In the genomic region with DNA sequence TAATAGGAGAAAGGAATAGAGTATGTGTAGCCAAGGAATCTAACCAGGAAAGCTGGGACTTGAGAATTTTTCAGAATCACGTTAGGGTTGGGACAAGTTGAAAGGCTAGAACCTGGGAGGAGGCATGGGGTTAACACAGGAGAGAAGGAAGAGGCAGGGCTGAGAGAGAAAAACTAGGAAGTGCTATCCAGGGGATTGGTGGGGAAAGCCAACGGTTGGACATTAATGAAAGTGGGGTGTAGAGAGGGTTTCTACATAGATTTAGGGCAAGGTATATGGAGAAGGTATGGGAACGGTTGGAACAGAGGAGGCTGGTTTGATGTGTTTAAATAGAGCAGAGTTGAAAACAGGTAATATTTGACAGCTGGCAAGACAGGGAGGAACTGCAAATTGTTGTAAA, we compare ENCODE assay signal across 10 cellular contexts. TPM values are rescaled to one million over a fixed set of nuclear protein-coding genes. Genes with fewer than 3 reads are reported as not detected.
DNase-seq lines count a peak whose midpoint lies in the region; ATAC-seq and TF ChIP-seq lines count a peak whose summit lies in the region.
"Had no signal": no experiment of that assay in that cellular context is flagged by ENCODE, and none has a peak within 500 bp of the region (broad histone marks: within the 10 kb centered on the region; RNA-seq: fewer than 3 reads in every experiment).

No MANE protein-coding gene starts in this region.

- CTCF ChIA-PET in WTC11 (lab: Charles Lee) = no interaction called here

- H3K4me3 ChIP-seq in gastroesophageal sphincter (peak overlapping the region; percentile 6 to 89), thyroid gland (replicated peaks in 1 of 3) (peak overlapping the region in 1 of 3 donors; percentile 0), ovary (no peak overlapping the region)

- TF ChIP-seq POLR2A in gastroesophageal sphincter (IDR thresholded peaks at IDR 0.05) (no peak), thyroid gland (IDR thresholded peaks at IDR 0.05) (no peak), ovary (IDR thresholded peaks at IDR 0.05) (no peak)

- in situ Hi-C loops in G401 (cut with HindIII; ENCODE audit: low sequenced_read_pairs) = no loop called here

- peaks cover 0 to 74% (median 27%) of the 10 kb centered on the region in 3 donors for H3K4me1 ChIP-seq in gastroesophageal sphincter
- peaks cover 35 to 40% of the 10 kb centered on the region in 2 donors for H3K4me1 ChIP-seq in thyroid gland
- H3K4me1 ChIP-seq in ovary (ENCODE audit: insufficient read depth) = peaks cover 26% of the 10 kb centered on the region

- TF ChIP-seq EP300 in gastroesophageal sphincter (IDR thresholded peaks at IDR 0.05) (no peak), ovary (IDR thresholded peaks at IDR 0.05) (no peak)

- no peak for ATAC-seq in WTC11
- no peak for ATAC-seq in gastroesophageal sphincter
- ATAC-seq in stimulated activated effector memory CD8-positive, alpha-beta T cell treated with anti-CD3 and anti-CD28 coated beads, Interleukin-12 subunit alpha, Interleukin-12 subunit beta, amount 100 ng/mL, for 72 hours = no peak

- peaks cover 49% of the 10 kb centered on the region for H3K4me1 Mint-ChIP-seq in T-helper 2 cell treated with Interferon-gamma antibody and Interleukin-4, amounts not matched to agents 5 μg/mL and 100 μg/mL, for 36 hours (ENCODE audit: low read depth)
- H3K4me1 Mint-ChIP-seq in WTC11 = peaks cover 38% of the 10 kb centered on the region
- peaks cover 72% of the 10 kb centered on the region for H3K4me1 Mint-ChIP-seq in stimulated activated effector memory CD8-positive, alpha-beta T cell treated with anti-CD3 and anti-CD28 coated beads, Interleukin-12 subunit alpha, Interleukin-12 subunit beta, amount 100 ng/mL, for 72 hours

- no peak for TF ChIP-seq CTCF in WTC11 (IDR thresholded peaks at IDR 0.05)
- TF ChIP-seq CTCF in gastroesophageal sphincter (IDR thresholded peaks at IDR 0.05) = no peak
- no peak for TF ChIP-seq CTCF in thyroid gland (IDR thresholded peaks at IDR 0.05)
- no peak for TF ChIP-seq CTCF in ovary (IDR thresholded peaks at IDR 0.05)

- H3K27ac ChIP-seq in gastroesophageal sphincter (no peak overlapping the region), thyroid gland (no peak overlapping the region), ovary (no peak overlapping the region)

- H3K27me3 ChIP-seq in gastroesophageal sphincter = no peaks in the 10 kb centered on the region
- H3K27me3 ChIP-seq in thyroid gland = no peaks in the 10 kb centered on the region
- no peaks in the 10 kb centered on the region for H3K27me3 ChIP-seq in ovary

- no peak for DNase-seq in T-helper 2 cell treated with Interferon-gamma antibody and Interleukin-4, amounts not matched to agents 5 μg/mL and 100 μg/mL, for 36 hours (ENCODE audit: low spot score)
- no peak for DNase-seq in T-helper 2 cell
- no peak for DNase-seq in WTC11 (ENCODE audit: low spot score)
- no peak for DNase-seq in stimulated activated effector memory CD8-positive, alpha-beta T cell treated with anti-CD3 and anti-CD28 coated beads, Interleukin-12 subunit alpha, Interleukin-12 subunit beta, amount 100 ng/mL, for 72 hours (ENCODE audit: low spot score in 2 of 2)
- DNase-seq in thyroid gland = no peak
- no peak for DNase-seq in G401 (ENCODE audit: low spot score)
- DNase-seq in ovary = no peak

- peaks cover 13 to 39% of the 10 kb centered on the region in 2 donors for H3K36me3 ChIP-seq in gastroesophageal sphincter
- H3K36me3 ChIP-seq in thyroid gland = peaks cover 29 to 32% of the 10 kb centered on the region in 2 donors
- H3K36me3 ChIP-seq in ovary = no peaks in the 10 kb centered on the region

- POLR2A ChIA-PET in WTC11 (lab: Charles Lee) = no interaction called here

- H3K36me3 Mint-ChIP-seq in T-helper 2 cell treated with Interferon-gamma antibody and Interleukin-4, amounts not matched to agents 5 μg/mL and 100 μg/mL, for 36 hours (ENCODE audit: low read depth) = peaks cover 68% of the 10 kb centered on the region
- H3K36me3 Mint-ChIP-seq in WTC11 = peaks cover 64% of the 10 kb centered on the region
- H3K36me3 Mint-ChIP-seq in stimulated activated effector memory CD8-positive, alpha-beta T cell treated with anti-CD3 and anti-CD28 coated beads, Interleukin-12 subunit alpha, Interleukin-12 subunit beta, amount 100 ng/mL, for 72 hours = peaks cover 93% of the 10 kb centered on the region

- peak overlapping the region; percentile 92 for H3K4me3 Mint-ChIP-seq in T-helper 2 cell treated with Interferon-gamma antibody and Interleukin-4, amounts not matched to agents 5 μg/mL and 100 μg/mL, for 36 hours
- H3K4me3 Mint-ChIP-seq in WTC11 = peak overlapping the region; percentile 89
- H3K4me3 Mint-ChIP-seq in stimulated activated effector memory CD8-positive, alpha-beta T cell treated with anti-CD3 and anti-CD28 coated beads, Interleukin-12 subunit alpha, Interleukin-12 subunit beta, amount 100 ng/mL, for 72 hours = peak overlapping the region; percentile 94

- no peaks in the 10 kb centered on the region for H3K27me3 Mint-ChIP-seq in T-helper 2 cell treated with Interferon-gamma antibody and Interleukin-4, amounts not matched to agents 5 μg/mL and 100 μg/mL, for 36 hours (ENCODE audit: low read depth)
- no peaks in the 10 kb centered on the region for H3K27me3 Mint-ChIP-seq in WTC11 (ENCODE audit: low read depth)

- WGBS in gastroesophageal sphincter (ENCODE audit: low coverage in 1 of 2), 2 donors = 3 to 16% methylated on average over 3 of the region's 3 CpGs
- 27 to 31% methylated on average over 3 of the region's 3 CpGs for WGBS in thyroid gland, 2 donors
- WGBS in ovary, 3 donors = 16 to 21% (median 16%) methylated on average over 3 of the region's 3 CpGs

- peak overlapping the region; percentile 89 for H3K27ac Mint-ChIP-seq in T-helper 2 cell treated with Interferon-gamma antibody and Interleukin-4, amounts not matched to agents 5 μg/mL and 100 μg/mL, for 36 hours
- peak overlapping the region; percentile 72 for H3K27ac Mint-ChIP-seq in WTC11
- peak overlapping the region; percentile 98 for H3K27ac Mint-ChIP-seq in stimulated activated effector memory CD8-positive, alpha-beta T cell treated with anti-CD3 and anti-CD28 coated beads, Interleukin-12 subunit alpha, Interleukin-12 subunit beta, amount 100 ng/mL, for 72 hours

- H3K9me3 ChIP-seq in gastroesophageal sphincter (no peaks in the 10 kb centered on the region), thyroid gland (no peaks in the 10 kb centered on the region), ovary (no peaks in the 10 kb centered on the region)

- H3K9me3 Mint-ChIP-seq in T-helper 2 cell treated with Interferon-gamma antibody and Interleukin-4, amounts not matched to agents 5 μg/mL and 100 μg/mL, for 36 hours = no peaks in the 10 kb centered on the region
- H3K9me3 Mint-ChIP-seq in WTC11 = peaks cover 11% of the 10 kb centered on the region
- H3K9me3 Mint-ChIP-seq in stimulated activated effector memory CD8-positive, alpha-beta T cell treated with anti-CD3 and anti-CD28 coated beads, Interleukin-12 subunit alpha, Interleukin-12 subunit beta, amount 100 ng/mL, for 72 hours = no peaks in the 10 kb centered on the region

- intact Hi-C loops in thyroid gland (cut with DNase I) = no loop called here
- intact Hi-C loops in ovary (cut with DNase I) = no loop called here

TF ChIP-seq in WTC11, 78 proteins besides CTCF, POLR2A, EP300 and RAD21:
- TF ChIP-seq TCF7 (CRISPR knock-in tag; IDR thresholded peaks at IDR 0.05; ENCODE audit: low read depth) (no peak), CREB1 (CRISPR knock-in tag; IDR thresholded peaks at IDR 0.05) (no peak), RELA (CRISPR knock-in tag; IDR thresholded peaks at IDR 0.05; ENCODE audit: borderline replicate concordance) (no peak), PRRX2 (CRISPR knock-in tag; IDR thresholded peaks at IDR 0.05) (no peak), ZNF219 (CRISPR knock-in tag; IDR thresholded peaks at IDR 0.05; ENCODE audit: borderline replicate concordance) (no peak), ATF1 (CRISPR knock-in tag; IDR thresholded peaks at IDR 0.05) (no peak)

RNA-seq across cellular contexts. Expression of gene SRRM2, which starts 2.7 kb away (rescaled TPM):
- total RNA-seq in WTC11 (2021) = 769 to 823 TPM (median 815 TPM) in 3 replicates
- 100 to 1,000 TPM in 3 of 4 donors, 10 to 100 TPM in 1; 73.9 to 398 (median 255) TPM for total RNA-seq in gastroesophageal sphincter
- 100 to 1,000 TPM; 262 to 378 (median 312) TPM for total RNA-seq in thyroid gland
- total RNA-seq in G401 (2014; rRNA removed; shearing (Covaris generic)) = 23.0 and 44.7 TPM in 2 replicates
- 100 to 1,000 TPM; 300 to 736 (median 470) TPM for total RNA-seq in ovary
- 100 to 1,000 TPM; 524 to 602 TPM for polyA plus RNA-seq in ovary

RNA-seq across cellular contexts. Expression of gene ELOB, which starts 21.9 kb away (rescaled TPM):
- total RNA-seq in WTC11 (2021) (252 to 267 TPM (median 267 TPM) in 3 replicates), gastroesophageal sphincter (100 to 1,000 TPM; 216 to 269 (median 251) TPM), thyroid gland (100 to 1,000 TPM; 373 to 786 (median 647) TPM), ovary (100 to 1,000 TPM; 136 to 498 (median 172) TPM)
- total RNA-seq in G401 (2014; rRNA removed; shearing (Covaris generic)) = 178 and 250 TPM in 2 replicates
- 100 to 1,000 TPM in 1 of 2 donors, 1 to 10 TPM in 1; 8.9 to 385 TPM for polyA plus RNA-seq in ovary

RNA-seq across cellular contexts. Expression of gene PRSS33, which starts 32.2 kb away (rescaled TPM):
- total RNA-seq in WTC11 (2021) = 0.18 to 0.44 TPM (median 0.24 TPM) in 3 replicates
- total RNA-seq in gastroesophageal sphincter = not detected
- not detected for total RNA-seq in thyroid gland
- total RNA-seq in G401 (2014; rRNA removed; shearing (Covaris generic)) = 0.07 and 10.6 TPM in 2 replicates
- 10 to 100 TPM in 1 of 7 donors, 1 to 10 TPM in 1, under 1 TPM in 3, not detected in 2; 0.36 to 26.8 (median 0.82) TPM for total RNA-seq in ovary
- polyA plus RNA-seq in ovary = not detected
- total RNA-seq: cardiac septum, pulmonary artery endothelial cell had no signal

RNA-seq across cellular contexts. Expression of gene PRSS27, which starts 35.1 kb away (rescaled TPM):
- total RNA-seq in WTC11 (2021) = 5.1 to 5.4 TPM (median 5.1 TPM) in 3 replicates
- total RNA-seq in gastroesophageal sphincter = 10 to 100 TPM in 1 of 4 donors, 1 to 10 TPM in 2, under 1 TPM in 1; 0.67 to 10.3 (median 2.4) TPM
- total RNA-seq in thyroid gland = 1 to 10 TPM in 3 of 4 donors, not detected in 1; 1.1 to 1.5 (median 1.1) TPM
- total RNA-seq in G401 (2014; rRNA removed; shearing (Covaris generic)) = 1.2 and 1.4 TPM in 2 replicates
- 1 to 10 TPM in 3 of 7 donors, under 1 TPM in 4; 0.46 to 1.3 (median 0.92) TPM for total RNA-seq in ovary
- 1 to 10 TPM in 1 of 2 donors, not detected in 1; 1.3 TPM for polyA plus RNA-seq in ovary

RNA-seq across cellular contexts. Expression of gene PRSS41, which starts 43.1 kb away (rescaled TPM):
- total RNA-seq in WTC11 (2021) (not detected in 3 replicates), gastroesophageal sphincter (not detected), thyroid gland (not detected), ovary (under 1 TPM in 1 of 7 donors, not detected in 6; 0.20 TPM)
- not detected in 2 replicates for total RNA-seq in G401 (2014; rRNA removed; shearing (Covaris generic))
- polyA plus RNA-seq in ovary = not detected
- total RNA-seq: cardiac septum, pulmonary artery endothelial cell had no signal
